ENCODE assay signal across 8 cellular contexts in genomic region chr12:121400332-121401139, GRCh38. TPM values are rescaled to one million over a fixed set of nuclear protein-coding genes. Genes with fewer than 3 reads are reported as not detected.
DNase-seq lines count a peak whose midpoint lies in the region; ATAC-seq and TF ChIP-seq lines count a peak whose summit lies in the region.

No MANE protein-coding gene starts in this region.

- BruUV-seq in Calu3 (replicated peaks; lab: Mats Ljungman, UMichigan): no TSS peak

- peak; percentile 34 for ATAC-seq in GM19468 (IDR thresholded peaks at IDR 0.05; ENCODE audit: extremely low read depth, unreplicated experiment)

- intact Hi-C loops in Calu3 (cut with micrococcal nuclease; ENCODE audit: unreplicated experiment): loop anchor here (5.0 kb wide), 2 partner anchors 48 to 68 kb away; partner anchors contain the start of gene ANAPC5

- peak overlapping the region; percentile 76 for H3K9ac ChIP-seq in SK-N-MC (ENCODE audit: insufficient read length)

- TF ChIP-seq CTCF in Calu3 (IDR thresholded peaks at IDR 0.05; ENCODE audit: unreplicated experiment) (no peak), HL-60 (IDR thresholded peaks at IDR 0.05; ENCODE audit: insufficient read depth, low read length) (no peak), right atrium auricular region (IDR thresholded peaks at IDR 0.05) (no peak)

- peak overlapping the region; percentile 72 for H3K4me3 Mint-ChIP-seq in Calu3 (ENCODE audit: low read depth, unreplicated experiment)
- peak overlapping the region; percentile 93 for H3K4me3 Mint-ChIP-seq in activated naive CD8-positive, alpha-beta T cell treated with anti-CD3 and anti-CD28 coated beads for 36 hours

- H3K27ac ChIP-seq in HL-60 (replicated peaks) (peak overlapping the region; percentile 87), SK-N-MC (no peak overlapping the region), right atrium auricular region (peak overlapping the region; percentile 93 to 94)

- CTCF ChIA-PET in Calu3 (lab: Charles Lee): interaction anchor here (0.6 to 2.7 kb wide), 6 partner anchors 10 to 384 kb away, joined by 3 to 11 read pairs (median 5); no protein-coding TSS in a partner anchor

- no peaks in the 10 kb centered on the region for H3K27me3 ChIP-seq in HL-60 (ENCODE audit: insufficient read depth, poor library complexity, severe bottlenecking)
- H3K27me3 ChIP-seq in right atrium auricular region: no peaks in the 10 kb centered on the region

- H3K4me1 Mint-ChIP-seq in Calu3 (ENCODE audit: low read depth, unreplicated experiment): peaks cover 9% of the 10 kb centered on the region
- peaks cover 30% of the 10 kb centered on the region for H3K4me1 Mint-ChIP-seq in activated naive CD8-positive, alpha-beta T cell treated with anti-CD3 and anti-CD28 coated beads for 36 hours

- peaks cover 48% of the 10 kb centered on the region for H3K36me3 Mint-ChIP-seq in Calu3 (ENCODE audit: insufficient read depth, unreplicated experiment)
- H3K36me3 Mint-ChIP-seq in activated naive CD8-positive, alpha-beta T cell treated with anti-CD3 and anti-CD28 coated beads for 36 hours: peaks cover 11% of the 10 kb centered on the region

- DNase-seq in Calu3 (peak; percentile 37), HL-60 (ENCODE audit: low read depth in 1 of 2, low spot score in 1 of 2) (peak in 1 of 2 experiments; percentile 30), SK-N-MC (ENCODE audit: low read depth, low spot score) (no peak), right atrium auricular region (ENCODE audit: low spot score) (peak; percentile 59), renal cortical epithelial cell (ENCODE audit: low read depth) (peak; percentile 65), 8988T (no peak)
- DNase-seq in activated naive CD8-positive, alpha-beta T cell treated with anti-CD3 and anti-CD28 coated beads for 36 hours: peak; percentile 64

- H3K4me1 ChIP-seq in right atrium auricular region: peaks cover 0 to 30% of the 10 kb centered on the region in 2 donors

- H3K4me3 ChIP-seq in HL-60 (replicated peaks; ENCODE audit: insufficient read depth, low read length) (peak overlapping the region; percentile 80), SK-N-MC (peak overlapping the region; percentile 81), right atrium auricular region (peak overlapping the region; percentile 84 to 90)

- no peaks in the 10 kb centered on the region for H3K27me3 Mint-ChIP-seq in Calu3 (ENCODE audit: unreplicated experiment)
- no peaks in the 10 kb centered on the region for H3K27me3 Mint-ChIP-seq in activated naive CD8-positive, alpha-beta T cell treated with anti-CD3 and anti-CD28 coated beads for 36 hours

- H3K9me3 ChIP-seq in SK-N-MC (ENCODE audit: low read depth, low read length) (no peaks in the 10 kb centered on the region), right atrium auricular region (no peaks in the 10 kb centered on the region)

- H3K27ac Mint-ChIP-seq in Calu3 (ENCODE audit: unreplicated experiment): peak overlapping the region; percentile 45
- peak overlapping the region; percentile 94 for H3K27ac Mint-ChIP-seq in activated naive CD8-positive, alpha-beta T cell treated with anti-CD3 and anti-CD28 coated beads for 36 hours

- no peaks in the 10 kb centered on the region for H3K9me3 Mint-ChIP-seq in Calu3 (ENCODE audit: low read depth, unreplicated experiment)
- H3K9me3 Mint-ChIP-seq in activated naive CD8-positive, alpha-beta T cell treated with anti-CD3 and anti-CD28 coated beads for 36 hours: no peaks in the 10 kb centered on the region

- peaks cover 16% of the 10 kb centered on the region for H3K36me3 ChIP-seq in SK-N-MC (ENCODE audit: insufficient read depth, low read length)
- H3K36me3 ChIP-seq in right atrium auricular region: peaks cover 6% of the 10 kb centered on the region

RNA-seq across cellular contexts. Expression of gene RNF34, which starts 0.6 kb away (rescaled TPM):
- total RNA-seq in Calu3 (2022) (79.5 and 82.0 TPM in 2 replicates), right atrium auricular region (10 to 100 TPM; 15.9 to 32.5 TPM), renal cortical epithelial cell (64.1 and 71.2 TPM in 2 replicates)
- 10 to 100 TPM; 60.2 to 63.9 TPM for total RNA-seq in activated naive CD8-positive, alpha-beta T cell treated with anti-CD3 and anti-CD28 coated beads for 36 hours

RNA-seq across cellular contexts. Expression of gene ANAPC5, which starts 48.3 kb away (rescaled TPM):
- total RNA-seq in Calu3 (2022): 150 and 153 TPM in 2 replicates
- total RNA-seq in activated naive CD8-positive, alpha-beta T cell treated with anti-CD3 and anti-CD28 coated beads for 36 hours: 100 to 1,000 TPM; 130 to 138 TPM
- 10 to 100 TPM; 54.6 to 63.1 TPM for total RNA-seq in right atrium auricular region
- 115 and 148 TPM in 2 replicates for total RNA-seq in renal cortical epithelial cell

Comparison
In these comparisons a context has a peak if more than half of its experiments do, and no peak if none do; other contexts are left out.
1. DNase-seq: peak in Calu3 (single experiment), activated naive CD8-positive, alpha-beta T cell treated with anti-CD3 and anti-CD28 coated beads for 36 hours (single experiment), right atrium auricular region (single experiment) and renal cortical epithelial cell (single experiment); none in SK-N-MC (single experiment) and 8988T (single experiment).
2. Peak in every context shown above with its lines, with median percentiles within 50 percentile points of each other: H3K4me3 ChIP-seq.